In the genomic region with DNA sequence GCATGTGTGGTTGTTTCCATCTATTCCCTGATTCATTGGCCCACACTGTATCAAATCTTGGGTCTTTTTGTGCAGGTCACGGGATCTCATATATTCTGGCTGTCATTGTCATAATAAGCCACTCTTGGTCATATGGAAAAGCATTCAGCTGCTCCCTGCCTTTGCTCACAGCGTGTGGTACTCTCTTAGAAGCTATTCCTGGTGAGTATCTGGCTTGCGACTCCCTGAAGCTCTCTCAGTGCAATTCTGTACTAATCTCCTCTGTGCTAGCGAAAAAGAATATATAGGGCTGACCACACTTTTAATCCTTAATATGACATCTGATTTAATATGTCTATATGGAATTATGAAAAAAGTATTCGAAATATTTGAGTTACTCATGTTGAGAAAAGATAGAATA, we compare ENCODE assay signal across 18 cellular contexts.
"Had no signal": no experiment of that assay in that cellular context is flagged by ENCODE, and none has a peak within 500 bp of the region (broad histone marks: within the 10 kb centered on the region; RNA-seq: fewer than 3 reads in every experiment).

No MANE protein-coding gene starts in this region.

- H3K4me2 ChIP-seq: neural progenitor cell had no signal

- H3K4me3 ChIP-seq: dorsolateral prefrontal cortex, heart left ventricle, neural progenitor cell, ovary, suprapubic skin, thyroid gland, upper lobe of left lung, uterus had no signal

- H2AFZ ChIP-seq: neural progenitor cell had no signal

- H3K36me3 ChIP-seq: heart left ventricle, neural progenitor cell, ovary, suprapubic skin, thyroid gland, upper lobe of left lung, uterus had no signal

- H3K27me3 ChIP-seq: dorsolateral prefrontal cortex, heart left ventricle, neural progenitor cell, ovary, suprapubic skin, thyroid gland, upper lobe of left lung, uterus had no signal

- H3K4me1 ChIP-seq: heart left ventricle, neural progenitor cell, suprapubic skin, thyroid gland, upper lobe of left lung, uterus had no signal

- H3K27ac ChIP-seq: dorsolateral prefrontal cortex, heart left ventricle, neural progenitor cell, ovary, suprapubic skin, thyroid gland, upper lobe of left lung, uterus had no signal

- H3K9me3 ChIP-seq: heart left ventricle, ovary, suprapubic skin, thyroid gland, upper lobe of left lung, uterus had no signal

- DNase-seq: cortex of kidney; dorsolateral prefrontal cortex; effector memory CD4-positive, alpha-beta T cell; heart left ventricle; hippocampal formation; left colon; natural killer cell; nucleus accumbens; ovary; right cardiac atrium; stimulated activated CD4-positive, alpha-beta T cell treated with anti-CD3 and anti-CD28 coated beads, Interleukin-4, amount 100 ng/mL, for 1 hour; stimulated activated CD8-positive, alpha-beta memory T cell treated with anti-CD3 and anti-CD28 coated beads, Interleukin-4, amount 100 ng/mL, for 48 hours; stimulated activated naive CD8-positive, alpha-beta T cell treated with anti-CD3 and anti-CD28 coated beads, Interleukin-15, Interleukin-2, amounts not matched to agents 100 U/mL and 50 U/mL, for 24 hours; thyroid gland; upper lobe of left lung; uterus had no signal

- H3K9ac ChIP-seq: neural progenitor cell had no signal
